Comparison of ENCODE assay signal across 2 cellular contexts in genomic region chr5:77024490-77024889, GRCh38.
A peak's percentile ranks its signal among the peaks of the same experiment; 100 is the strongest.
TF ChIP-seq lines count a peak whose summit lies in the region.

No MANE protein-coding gene starts in this region.

TF ChIP-seq in A549, 52 proteins besides CTCF, POLR2A, EP300 and RAD21:
- peak; percentile 77 for TF ChIP-seq MAFK (IDR thresholded peaks at IDR 0.05; ENCODE audit: partially characterized antibody)
- no peak for TF ChIP-seq ZSCAN20 (CRISPR knock-in tag; IDR thresholded peaks at IDR 0.05)

TF ChIP-seq in IMR-90, 13 proteins besides CTCF, POLR2A, EP300 and RAD21:
- TF ChIP-seq MAFK (IDR thresholded peaks at IDR 0.05; ENCODE audit: low read depth, low read length) (peak; percentile 68), NFE2L2 (IDR thresholded peaks at IDR 0.05; ENCODE audit: low read depth, low read length) (no peak), MXI1 (IDR thresholded peaks at IDR 0.05; ENCODE audit: borderline replicate concordance, low read depth, low read length) (no peak)
